ENCODE assay signal across 1 cellular context in genomic region chr7:6883756-6884155, GRCh38. TPM values are rescaled to one million over a fixed set of nuclear protein-coding genes. Genes with fewer than 3 reads are reported as not detected.
DNase-seq lines count a peak whose midpoint lies in the region; TF ChIP-seq lines count a peak whose summit lies in the region.
"Not testable (repeated sequence)": the region's sequence is repeated elsewhere in the genome, so short reads cannot be mapped to it uniquely, and the experiment has no call there.

No MANE protein-coding gene starts in this region.

- DNase-seq in chondrocyte (ENCODE audit: low spot score) = peak; percentile 33

- TF ChIP-seq CTCF in chondrocyte (IDR thresholded peaks at IDR 0.05) = not testable (repeated sequence)

- H3K36me3 Mint-ChIP-seq in chondrocyte (ENCODE audit: low read depth) = not testable (repeated sequence)

- H3K27ac Mint-ChIP-seq in chondrocyte (ENCODE audit: unreplicated experiment) = not testable (repeated sequence)

- not testable (repeated sequence) for H3K4me1 Mint-ChIP-seq in chondrocyte (ENCODE audit: low read depth)

- peaks cover 31% of the 10 kb centered on the region for H3K27me3 Mint-ChIP-seq in chondrocyte (ENCODE audit: low read depth)

- H3K9me3 Mint-ChIP-seq in chondrocyte (ENCODE audit: low read depth) = not testable (repeated sequence)

- not testable (repeated sequence) for H3K4me3 Mint-ChIP-seq in chondrocyte (ENCODE audit: unreplicated experiment)

RNA-seq across cellular contexts. Expression of gene CCZ1B, which starts 57.7 kb away (rescaled TPM):
- total RNA-seq in chondrocyte = 71.6 to 78.6 TPM (median 72.6 TPM) in 3 replicates
